Comparison of ENCODE assay signal across 20 cellular contexts in the genomic region with DNA sequence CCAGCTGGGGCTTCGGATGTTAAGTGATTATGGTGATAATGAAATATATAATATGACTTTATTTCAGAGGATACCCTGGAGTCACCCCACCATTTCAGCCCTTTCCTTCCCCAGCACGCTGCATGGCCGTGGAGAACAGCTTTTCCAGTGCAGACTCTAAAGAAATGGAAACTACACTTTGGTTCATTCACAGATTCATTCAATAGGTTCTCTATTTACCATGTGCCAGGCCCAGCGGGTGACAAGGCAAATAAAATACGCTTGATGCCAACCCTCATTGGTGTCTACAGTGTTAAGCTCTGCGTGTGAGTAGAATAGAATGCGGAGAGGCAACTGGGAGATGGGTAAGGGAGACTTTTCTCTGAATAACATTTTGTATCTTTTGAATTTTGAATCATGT.
DNase-seq lines count a peak whose midpoint lies in the region; ATAC-seq and TF ChIP-seq lines count a peak whose summit lies in the region.
"Had no signal": no experiment of that assay in that cellular context is flagged by ENCODE, and none has a peak within 500 bp of the region (broad histone marks: within the 10 kb centered on the region; RNA-seq: fewer than 3 reads in every experiment).

No MANE protein-coding gene starts in this region.

- no peak overlapping the region for H2AFZ ChIP-seq in mesenchymal stem cell (ENCODE audit: low read depth, low read length)
- H2AFZ ChIP-seq: parathyroid adenoma had no signal

- H3K79me1 ChIP-seq in mesenchymal stem cell (replicated peaks; ENCODE audit: low read length, poor library complexity, severe bottlenecking), result peaks cover 20% of the 10 kb centered on the region

- no peak overlapping the region for H2BK5ac ChIP-seq in mesenchymal stem cell (ENCODE audit: low read depth, low read length, poor library complexity, severe bottlenecking)

- no peak overlapping the region for H2BK15ac ChIP-seq in mesenchymal stem cell (ENCODE audit: low read depth, poor library complexity, severe bottlenecking)

- no peak overlapping the region for H4K91ac ChIP-seq in mesenchymal stem cell (ENCODE audit: low read length)

- peak overlapping the region in 1 of 2 experiments; percentile 26 for H3K18ac ChIP-seq in mesenchymal stem cell (ENCODE audit: low read depth in 1 of 2, low read length in 2 of 2)

- H3K27me3 ChIP-seq in HL-60 (ENCODE audit: insufficient read depth, poor library complexity, severe bottlenecking) (no peaks in the 10 kb centered on the region), mesenchymal stem cell (ENCODE audit: control insufficient read depth in 1 of 2, insufficient read depth in 1 of 2, low read length in 2 of 2) (no peaks in the 10 kb centered on the region), stomach (no peaks in the 10 kb centered on the region)

- 98% methylated on average over 6 of the region's 7 CpGs for WGBS in mesenchymal stem cell
- WGBS in stomach, 5 donors, result 91 to 95% (median 95%) methylated on average over 7 of the region's 7 CpGs

- peak overlapping the region in 1 of 2 experiments; percentile 73 for H3K4ac ChIP-seq in mesenchymal stem cell (ENCODE audit: low read depth in 1 of 2, low read length in 2 of 2)

- no peak for TF ChIP-seq POLR2A in stomach (IDR thresholded peaks at IDR 0.05)

- H4K8ac ChIP-seq in mesenchymal stem cell (ENCODE audit: low read length), result no peak overlapping the region

- peak overlapping the region; percentile 95 for H3K27ac ChIP-seq in HL-60 (replicated peaks)
- H3K27ac ChIP-seq in mesenchymal stem cell (ENCODE audit: low read length, poor library complexity, severe bottlenecking), result no peak overlapping the region
- H3K27ac ChIP-seq in stomach, result peak overlapping the region in 3 of 5 donors; percentile 66 to 86 (median 86)
- H3K27ac ChIP-seq: epithelial cell of prostate, parathyroid adenoma had no signal

- H3K4me1 ChIP-seq in mesenchymal stem cell (ENCODE audit: control insufficient read depth, insufficient read depth, low read depth, low read length), result peaks cover 29% of the 10 kb centered on the region
- H3K4me1 ChIP-seq in stomach, result peaks cover 29 to 78% (median 63%) of the 10 kb centered on the region in 4 donors
- H3K4me1 ChIP-seq: parathyroid adenoma had no signal

- peak overlapping the region; percentile 69 for H2BK120ac ChIP-seq in mesenchymal stem cell (ENCODE audit: low read depth, low read length)

- intact Hi-C loops in stomach (cut with DNase I; ENCODE audit: low total_unique reads), result no loop called here

- no peak overlapping the region for H3K23ac ChIP-seq in mesenchymal stem cell (ENCODE audit: low read length in 2 of 2)

- peak overlapping the region in 1 of 2 experiments; percentile 94 for H2BK12ac ChIP-seq in mesenchymal stem cell (ENCODE audit: low read length in 2 of 2)

- no peak overlapping the region for H3K14ac ChIP-seq in mesenchymal stem cell (ENCODE audit: low read length in 2 of 2)

- H3K4me3 ChIP-seq in HL-60 (replicated peaks; ENCODE audit: insufficient read depth, low read length), result no peak overlapping the region
- no peak overlapping the region for H3K4me3 ChIP-seq in mesenchymal stem cell (ENCODE audit: insufficient read depth in 1 of 2, low read depth in 1 of 2, low read length in 2 of 2)
- H3K4me3 ChIP-seq in stomach, result no peak overlapping the region

- no peak for ATAC-seq in HG02571 (IDR thresholded peaks at IDR 0.05; ENCODE audit: unreplicated experiment)
- ATAC-seq: CD8-positive, alpha-beta T cell had no signal

- no peak for TF ChIP-seq EP300 in stomach (IDR thresholded peaks at IDR 0.05)

- no peak overlapping the region for H3K4me2 ChIP-seq in mesenchymal stem cell (ENCODE audit: low read length, poor library complexity, severe bottlenecking)

- TF ChIP-seq CTCF in HL-60 (IDR thresholded peaks at IDR 0.05; ENCODE audit: insufficient read depth, low read length) (no peak), stomach (IDR thresholded peaks at IDR 0.05) (no peak)

- H3K9ac ChIP-seq in mesenchymal stem cell (ENCODE audit: low read length), result no peak overlapping the region
- H3K9ac ChIP-seq: parathyroid adenoma had no signal

- H3K36me3 ChIP-seq in mesenchymal stem cell (ENCODE audit: control insufficient read depth in 1 of 2, insufficient read depth in 2 of 2, low read depth in 1 of 2, low read length in 2 of 2), result peaks cover 9 to 19% of the 10 kb centered on the region in 2 experiments
- H3K36me3 ChIP-seq in stomach, result peaks cover 10 to 40% (median 34%) of the 10 kb centered on the region in 4 donors

- no peak for DNase-seq in HL-60 (ENCODE audit: low read depth in 1 of 2, low spot score in 1 of 2)
- peak; percentile 91 for DNase-seq in NCI-H69 (lab: John Stamatoyannopoulos, UW)
- DNase-seq in mesenchymal stem cell, result no peak
- DNase-seq in stomach, result no peak
- DNase-seq in activated gamma-delta T cell treated with Interleukin-2 at 50 U/mL for 16 hours, result no peak
- DNase-seq in NAMALWA (ENCODE audit: low spot score), result no peak
- DNase-seq: activated naive CD4-positive, alpha-beta T cell treated with anti-CD3 and anti-CD28 coated beads, Interleukin-2, amount 50 U/mL, for 16 hours; activated T-cell treated with anti-CD3 and anti-CD28 coated beads, Interleukin-2, amount 50 U/mL, for 48 hours; CD8-positive, alpha-beta T cell; foreskin fibroblast; GDM1; H7; kidney; mammary epithelial cell; naive B cell; SHP77 treated with DMSO at 0.1 percent for 48 hours; stimulated activated CD4-positive, alpha-beta T cell treated with anti-CD3 and anti-CD28 coated beads, Interleukin-1b, Interleukin-23, amount 100 ng/mL, for 48 hours had no signal

- no peaks in the 10 kb centered on the region for H3K9me3 ChIP-seq in mesenchymal stem cell (ENCODE audit: control insufficient read depth, low read length)
- H3K9me3 ChIP-seq in stomach, result no peaks in the 10 kb centered on the region

- H2AK5ac ChIP-seq in mesenchymal stem cell (ENCODE audit: low read length, severe bottlenecking), result no peak overlapping the region
